ENCODE assay signal across 8 cellular contexts in genomic region chr18:74196220-74197119, GRCh38. TPM values are rescaled to one million over a fixed set of nuclear protein-coding genes. Genes with fewer than 3 reads are reported as not detected.
DNase-seq lines count a peak whose midpoint lies in the region; ATAC-seq and TF ChIP-seq lines count a peak whose summit lies in the region.

No MANE protein-coding gene starts in this region.

- peaks cover 1 to 23% of the 10 kb centered on the region in 2 donors for H3K27me3 Mint-ChIP-seq in CD8-positive, alpha-beta memory T cell
- H3K27me3 Mint-ChIP-seq in stimulated activated naive B cell treated with anti-CD40 and anti-IgM and Interleukin-4, amounts not matched to agents 10 μg/mL and 1 μg/mL and 100 μg/mL, for 72 hours, result peaks cover 11 to 18% of the 10 kb centered on the region in 2 donors

- DNase-seq in CD8-positive, alpha-beta memory T cell, result peak; percentile 13 to 74 (median 58)
- peak; percentile 43 for DNase-seq in NCI-H524 treated with DMSO at 0.1 percent for 48 hours (lab: John Stamatoyannopoulos, UW)
- peak; percentile 16 to 28 for DNase-seq in activated CD4-positive, alpha-beta T cell treated with anti-CD3 and anti-CD28 coated beads, Interleukin-2, amount 50 U/mL, for 48 hours
- peak in 1 of 3 donors; percentile 54 for DNase-seq in mucosa of descending colon
- DNase-seq in stimulated activated naive B cell treated with anti-CD40 and anti-IgM and Interleukin-4, amounts not matched to agents 10 μg/mL and 1 μg/mL and 100 μg/mL, for 72 hours, result peak; percentile 24

- peak overlapping the region; percentile 13 for H3K9ac ChIP-seq in endocrine pancreas (ENCODE audit: control insufficient read depth, insufficient read depth, low read length)

- no peaks in the 10 kb centered on the region for H3K36me3 Mint-ChIP-seq in CD8-positive, alpha-beta memory T cell
- H3K36me3 Mint-ChIP-seq in stimulated activated naive B cell treated with anti-CD40 and anti-IgM and Interleukin-4, amounts not matched to agents 10 μg/mL and 1 μg/mL and 100 μg/mL, for 72 hours, result no peaks in the 10 kb centered on the region

- intact Hi-C loops in mucosa of descending colon (cut with DNase I, micrococcal nuclease), result loop anchor here (5.0 kb wide), 3 partner anchors 146 to 356 kb away; no protein-coding TSS in a partner anchor

- H3K9me3 Mint-ChIP-seq in CD8-positive, alpha-beta memory T cell, result no peaks in the 10 kb centered on the region
- H3K9me3 Mint-ChIP-seq in stimulated activated naive B cell treated with anti-CD40 and anti-IgM and Interleukin-4, amounts not matched to agents 10 μg/mL and 1 μg/mL and 100 μg/mL, for 72 hours, result no peaks in the 10 kb centered on the region

- no peaks in the 10 kb centered on the region for H3K9me3 ChIP-seq in CD8-positive, alpha-beta memory T cell (ENCODE audit: low read length)
- H3K9me3 ChIP-seq in endocrine pancreas (ENCODE audit: control insufficient read depth, low read length), result no peaks in the 10 kb centered on the region
- no peaks in the 10 kb centered on the region for H3K9me3 ChIP-seq in mucosa of descending colon

- peak overlapping the region; percentile 18 for H3K4me3 ChIP-seq in CD8-positive, alpha-beta memory T cell (ENCODE audit: low read length)
- H3K4me3 ChIP-seq in endocrine pancreas (ENCODE audit: control insufficient read depth, insufficient read depth, low read length) (peak overlapping the region; percentile 83), mucosa of descending colon (no peak overlapping the region)

- ATAC-seq in GM19395 (IDR thresholded peaks at IDR 0.05; ENCODE audit: unreplicated experiment) (peak; percentile 96), HG03457 (IDR thresholded peaks at IDR 0.05; ENCODE audit: unreplicated experiment) (peak; percentile 66), mucosa of descending colon (peak; percentile 76)
- peak; percentile 85 to 86 for ATAC-seq in stimulated activated naive B cell treated with anti-CD40 and anti-IgM and Interleukin-4, amounts not matched to agents 10 μg/mL and 1 μg/mL and 100 μg/mL, for 72 hours (replicated peaks)

- CTCF ChIA-PET in CD8-positive, alpha-beta memory T cell (lab: Charles Lee), result interaction anchor here (1.2 to 4.6 kb wide), 6 partner anchors 138 to 357 kb away, joined by 3 to 31 read pairs (median 14); no protein-coding TSS in a partner anchor

- POLR2A ChIA-PET in CD8-positive, alpha-beta memory T cell (lab: Charles Lee), result interaction anchor here (0.7 kb wide), 1 partner anchor 146 kb away, joined by 4 read pairs; no protein-coding TSS in a partner anchor

- no peak overlapping the region for H3K27ac ChIP-seq in CD8-positive, alpha-beta memory T cell (ENCODE audit: low read depth, low read length)

- H3K27me3 ChIP-seq in CD8-positive, alpha-beta memory T cell (ENCODE audit: insufficient read depth, low read length, poor library complexity, severe bottlenecking), result no peaks in the 10 kb centered on the region
- H3K27me3 ChIP-seq in endocrine pancreas (ENCODE audit: control insufficient read depth, insufficient read depth, low read length), result peaks cover 3% of the 10 kb centered on the region

- peak overlapping the region in 7 of 8 donors; percentile 68 to 96 (median 81) for H3K27ac Mint-ChIP-seq in CD8-positive, alpha-beta memory T cell
- H3K27ac Mint-ChIP-seq in stimulated activated naive B cell treated with anti-CD40 and anti-IgM and Interleukin-4, amounts not matched to agents 10 μg/mL and 1 μg/mL and 100 μg/mL, for 72 hours, result no peak overlapping the region

- TF ChIP-seq CTCF in mucosa of descending colon (IDR thresholded peaks at IDR 0.05), result peak; percentile 76

- no peaks in the 10 kb centered on the region for H3K4me1 ChIP-seq in CD8-positive, alpha-beta memory T cell (ENCODE audit: insufficient read depth, low read length)
- no peaks in the 10 kb centered on the region for H3K4me1 ChIP-seq in endocrine pancreas (ENCODE audit: control insufficient read depth, insufficient read depth, low read length)
- H3K4me1 ChIP-seq in mucosa of descending colon (ENCODE audit: low read depth), result peaks cover 9% of the 10 kb centered on the region

- H3K4me3 Mint-ChIP-seq in CD8-positive, alpha-beta memory T cell, result peak overlapping the region; percentile 34 to 87 (median 79)
- H3K4me3 Mint-ChIP-seq in stimulated activated naive B cell treated with anti-CD40 and anti-IgM and Interleukin-4, amounts not matched to agents 10 μg/mL and 1 μg/mL and 100 μg/mL, for 72 hours, result peak overlapping the region; percentile 70 to 79

- H3K4me1 Mint-ChIP-seq in CD8-positive, alpha-beta memory T cell, result peaks cover 0 to 6% (median 3%) of the 10 kb centered on the region in 3 donors
- H3K4me1 Mint-ChIP-seq in stimulated activated naive B cell treated with anti-CD40 and anti-IgM and Interleukin-4, amounts not matched to agents 10 μg/mL and 1 μg/mL and 100 μg/mL, for 72 hours, result peaks cover 2 to 6% of the 10 kb centered on the region in 2 donors

- H3K36me3 ChIP-seq in CD8-positive, alpha-beta memory T cell (ENCODE audit: insufficient read depth, low read length), result no peaks in the 10 kb centered on the region
- H3K36me3 ChIP-seq in endocrine pancreas (ENCODE audit: control insufficient read depth, insufficient read depth, low read length) (no peaks in the 10 kb centered on the region), mucosa of descending colon (ENCODE audit: low read depth) (no peaks in the 10 kb centered on the region)

RNA-seq across cellular contexts. Expression of gene TIMM21, which starts 48.1 kb away (rescaled TPM):
- total RNA-seq in CD8-positive, alpha-beta memory T cell, result 10 to 100 TPM; 59.4 to 59.8 TPM
- polyA plus RNA-seq in CD8-positive, alpha-beta memory T cell, result 21.9 TPM
- 10 to 100 TPM; 26.1 to 46.1 (median 34.8) TPM for total RNA-seq in mucosa of descending colon

RNA-seq across cellular contexts. Expression of gene FBXO15, which starts 48.8 kb away (rescaled TPM):
- under 1 TPM; 0.55 to 0.77 TPM for total RNA-seq in CD8-positive, alpha-beta memory T cell
- 1.3 TPM for polyA plus RNA-seq in CD8-positive, alpha-beta memory T cell
- 1 to 10 TPM in 1 of 3 donors, under 1 TPM in 1, not detected in 1; 0.43 to 1.0 TPM for total RNA-seq in mucosa of descending colon
